Comparison of ENCODE assay signal across 1 cellular context in the genomic region with DNA sequence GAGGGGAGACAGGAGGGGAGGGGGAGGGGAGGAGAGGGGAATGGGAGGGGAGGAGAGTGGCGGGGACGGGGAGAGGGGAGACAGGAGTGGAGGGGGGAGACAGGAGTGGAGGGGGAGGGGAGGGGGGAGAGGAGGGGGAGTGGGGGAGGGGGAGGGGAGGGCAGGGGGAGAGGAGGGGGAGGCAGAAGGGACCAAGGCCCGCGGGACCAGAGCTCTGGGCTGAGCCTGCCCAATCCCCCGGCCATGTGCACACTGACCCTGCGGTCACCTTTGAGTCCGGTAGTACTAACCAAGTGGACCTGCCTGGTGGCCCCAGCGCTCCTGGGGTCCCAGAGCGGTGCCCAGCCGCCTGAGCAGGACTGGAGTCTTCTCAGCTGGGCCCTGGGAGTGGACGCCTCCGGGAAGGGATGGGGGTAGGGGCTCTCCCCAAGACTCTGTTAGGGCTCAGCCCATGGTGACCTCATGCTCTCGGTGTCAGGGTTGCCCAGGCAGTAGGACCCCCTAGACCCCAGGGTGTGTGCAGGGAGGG.
TF ChIP-seq lines count a peak whose summit lies in the region.

No MANE protein-coding gene starts in this region.

TF ChIP-seq in H1, 55 proteins besides CTCF, POLR2A, EP300 and RAD21:
- no peak for TF ChIP-seq RXRA (IDR thresholded peaks at IDR 0.05; ENCODE audit: insufficient read depth, low read depth, low read length)
- no peak for TF ChIP-seq POLR2AphosphoS5 (IDR thresholded peaks at IDR 0.05; ENCODE audit: low read depth, low read length)
- no peak for TF ChIP-seq CHD2 (IDR thresholded peaks at IDR 0.05; ENCODE audit: low read length)
- TF ChIP-seq YY1 (IDR thresholded peaks at IDR 0.05; ENCODE audit: low read depth, low read length): no peak
- no peak for TF ChIP-seq CBX5 (IDR thresholded peaks at IDR 0.05; ENCODE audit: low read depth, low read length)
- no peak for TF ChIP-seq GTF2F1 (IDR thresholded peaks at IDR 0.05; ENCODE audit: borderline replicate concordance, low read depth, low read length)
- no peak for TF ChIP-seq POU5F1 (IDR thresholded peaks at IDR 0.05; ENCODE audit: low read depth, low read length)
- TF ChIP-seq PHF8 (conservative IDR thresholded peaks at IDR 0.05; ENCODE audit: low read depth, low read length): no peak
- TF ChIP-seq SP4 (IDR thresholded peaks at IDR 0.05; ENCODE audit: low read length): no peak
- TF ChIP-seq, protein P1, sequence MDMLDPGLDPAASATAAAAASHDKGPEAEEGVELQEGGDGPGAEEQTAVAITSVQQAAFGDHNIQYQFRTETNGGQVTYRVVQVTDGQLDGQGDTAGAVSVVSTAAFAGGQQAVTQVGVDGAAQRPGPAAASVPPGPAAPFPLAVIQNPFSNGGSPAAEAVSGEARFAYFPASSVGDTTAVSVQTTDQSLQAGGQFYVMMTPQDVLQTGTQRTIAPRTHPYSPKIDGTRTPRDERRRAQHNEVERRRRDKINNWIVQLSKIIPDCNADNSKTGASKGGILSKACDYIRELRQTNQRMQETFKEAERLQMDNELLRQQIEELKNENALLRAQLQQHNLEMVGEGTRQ (IDR thresholded peaks at IDR 0.05; ENCODE audit: low read length): no peak
